In the genomic region with DNA sequence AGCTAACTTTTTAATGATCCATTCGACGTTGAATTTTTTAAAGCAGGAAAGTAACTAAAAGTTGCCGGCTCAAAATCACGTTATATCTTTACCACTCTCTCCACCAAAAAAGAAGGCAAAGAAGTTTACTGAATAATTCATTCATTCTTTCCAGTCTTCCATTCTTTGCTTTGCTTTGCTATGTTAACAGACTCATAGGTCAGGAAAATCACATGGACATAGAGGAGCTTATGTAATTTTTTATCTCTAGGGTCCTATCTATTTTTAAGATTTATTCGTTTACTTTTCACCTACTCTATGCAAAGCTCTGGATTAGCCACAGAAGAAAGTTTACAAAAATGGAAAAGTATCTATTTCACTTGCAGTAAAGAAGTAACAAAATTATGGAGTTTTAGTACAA, we compare ENCODE assay signal across 29 cellular contexts.
"Had no signal": no experiment of that assay in that cellular context is flagged by ENCODE, and none has a peak within 500 bp of the region (broad histone marks: within the 10 kb centered on the region; RNA-seq: fewer than 3 reads in every experiment).

No MANE protein-coding gene starts in this region.

- H3K36me3 ChIP-seq: stomach, suprapubic skin, thoracic aorta, thyroid gland, tibial artery, tibial nerve, transverse colon, upper lobe of left lung, upper lobe of right lung, uterus, vagina had no signal

- H3K9me3 Mint-ChIP-seq: stimulated activated effector memory CD8-positive, alpha-beta T cell treated with anti-CD3 and anti-CD28 coated beads, Interleukin-12 subunit alpha, Interleukin-12 subunit beta, amount 100 ng/mL, for 72 hours; stimulated activated naive CD8-positive, alpha-beta T cell treated with anti-CD3 and anti-CD28 coated beads, Interleukin-15, amount 100 ng/mL, for 72 hours; stimulated activated naive CD8-positive, alpha-beta T cell treated with anti-CD3 and anti-CD28 coated beads, Interleukin-15, Interleukin-2, amounts not matched to agents 100 ng/mL and 50 ng/mL, for 24 hours; type B pancreatic cell had no signal

- H3K27ac ChIP-seq: stomach, suprapubic skin, testis, thoracic aorta, thyroid gland, tibial artery, tibial nerve, transverse colon, upper lobe of left lung, upper lobe of right lung, uterus, vagina had no signal

- H3K36me3 Mint-ChIP-seq: stimulated activated effector memory CD8-positive, alpha-beta T cell treated with anti-CD3 and anti-CD28 coated beads, Interleukin-12 subunit alpha, Interleukin-12 subunit beta, amount 100 ng/mL, for 72 hours; stimulated activated memory B cell treated with anti-CD40 and anti-IgM and Interleukin-4, amounts not matched to agents 10 μg/mL and 1 μg/mL and 100 μg/mL, for 72 hours; type B pancreatic cell had no signal

- H3K27ac Mint-ChIP-seq: stimulated activated effector memory CD8-positive, alpha-beta T cell treated with anti-CD3 and anti-CD28 coated beads, Interleukin-12 subunit alpha, Interleukin-12 subunit beta, amount 100 ng/mL, for 72 hours; stimulated activated memory B cell treated with anti-CD40 and anti-IgM and Interleukin-4, amounts not matched to agents 10 μg/mL and 1 μg/mL and 100 μg/mL, for 72 hours; stimulated activated naive B cell treated with anti-CD40 and anti-IgM and Interleukin-4, amounts not matched to agents 10 μg/mL and 1 μg/mL and 100 μg/mL, for 72 hours; stimulated activated naive CD8-positive, alpha-beta T cell treated with anti-CD3 and anti-CD28 coated beads, Interleukin-15, amount 100 ng/mL, for 72 hours; stimulated activated naive CD8-positive, alpha-beta T cell treated with anti-CD3 and anti-CD28 coated beads, Interleukin-15, Interleukin-2, amounts not matched to agents 100 ng/mL and 50 ng/mL, for 24 hours; type B pancreatic cell had no signal

- H3K4me3 ChIP-seq: stomach, suprapubic skin, testis, thoracic aorta, thyroid gland, tibial artery, tibial nerve, transverse colon, upper lobe of left lung, upper lobe of right lung, uterus, vagina had no signal

- FAIRE-seq: urothelium cell line had no signal

- H3K9me3 ChIP-seq: stomach, suprapubic skin, testis, thoracic aorta, thyroid gland, tibial artery, tibial nerve, transverse colon, upper lobe of left lung, upper lobe of right lung, uterus, vagina had no signal

- H3K27me3 Mint-ChIP-seq: stimulated activated naive CD8-positive, alpha-beta T cell treated with anti-CD3 and anti-CD28 coated beads, Interleukin-15, Interleukin-2, amounts not matched to agents 100 ng/mL and 50 ng/mL, for 24 hours had no signal

- H3K27me3 ChIP-seq: stomach, suprapubic skin, testis, thyroid gland, tibial artery, tibial nerve, transverse colon, upper lobe of left lung, upper lobe of right lung, uterus, vagina had no signal

- DNase-seq: stimulated activated CD4-positive, alpha-beta T cell treated with anti-CD3 and anti-CD28 coated beads, Interleukin-2, amount 100 ng/mL, for 48 hours; stimulated activated CD4-positive, alpha-beta T cell treated with anti-CD3 and anti-CD28 coated beads, Interleukin-4, amount 100 ng/mL, for 1 hour; stimulated activated CD4-positive, alpha-beta T cell treated with anti-CD3 and anti-CD28 coated beads, Interleukin-4, amount 100 ng/mL, for 24 hours; stimulated activated CD4-positive, alpha-beta T cell treated with anti-CD3 and anti-CD28 coated beads, Interleukin-4, amount 100 ng/mL, for 4 hours; stimulated activated CD8-positive, alpha-beta memory T cell treated with anti-CD3 and anti-CD28 coated beads, Interleukin-4, amount 100 ng/mL, for 48 hours; stimulated activated naive B cell treated with anti-CD40 and anti-IgM and Interleukin-4, amounts not matched to agents 10 μg/mL and 1 μg/mL and 100 μg/mL, for 72 hours; stimulated activated naive CD4-positive, alpha-beta T cell; stimulated activated naive CD4-positive, alpha-beta T cell treated with Interleukin-2 at 50 U/mL for 16 hours; stimulated activated naive CD8-positive, alpha-beta T cell treated with anti-CD3 and anti-CD28 coated beads, Interleukin-15, amount 100 ng/mL, for 72 hours; stimulated activated naive CD8-positive, alpha-beta T cell treated with anti-CD3 and anti-CD28 coated beads, Interleukin-15, Interleukin-2, amounts not matched to agents 100 U/mL and 50 U/mL, for 24 hours; stomach; substantia nigra; testis; thyroid gland; tibial artery; transverse colon; trophoblast cell; upper lobe of left lung; upper lobe of right lung; uterus had no signal

- ATAC-seq: stimulated activated effector memory CD8-positive, alpha-beta T cell treated with anti-CD3 and anti-CD28 coated beads, Interleukin-12 subunit alpha, Interleukin-12 subunit beta, amount 100 ng/mL, for 72 hours; stimulated activated memory B cell treated with anti-CD40 and anti-IgM and Interleukin-4, amounts not matched to agents 10 μg/mL and 1 μg/mL and 100 μg/mL, for 72 hours; stimulated activated naive B cell treated with anti-CD40 and anti-IgM and Interleukin-4, amounts not matched to agents 10 μg/mL and 1 μg/mL and 100 μg/mL, for 72 hours; stimulated activated naive CD8-positive, alpha-beta T cell treated with anti-CD3 and anti-CD28 coated beads, Interleukin-15, amount 100 ng/mL, for 72 hours; stimulated activated naive CD8-positive, alpha-beta T cell treated with anti-CD3 and anti-CD28 coated beads, Interleukin-15, Interleukin-2, amounts not matched to agents 100 U/mL and 50 U/mL, for 24 hours; upper lobe of right lung had no signal

- H3K4me3 Mint-ChIP-seq: stimulated activated effector memory CD8-positive, alpha-beta T cell treated with anti-CD3 and anti-CD28 coated beads, Interleukin-12 subunit alpha, Interleukin-12 subunit beta, amount 100 ng/mL, for 72 hours; stimulated activated memory B cell treated with anti-CD40 and anti-IgM and Interleukin-4, amounts not matched to agents 10 μg/mL and 1 μg/mL and 100 μg/mL, for 72 hours; stimulated activated naive B cell treated with anti-CD40 and anti-IgM and Interleukin-4, amounts not matched to agents 10 μg/mL and 1 μg/mL and 100 μg/mL, for 72 hours; stimulated activated naive CD8-positive, alpha-beta T cell treated with anti-CD3 and anti-CD28 coated beads, Interleukin-15, amount 100 ng/mL, for 72 hours; stimulated activated naive CD8-positive, alpha-beta T cell treated with anti-CD3 and anti-CD28 coated beads, Interleukin-15, Interleukin-2, amounts not matched to agents 100 ng/mL and 50 ng/mL, for 24 hours; type B pancreatic cell had no signal

- H3K4me1 ChIP-seq: stomach, suprapubic skin, testis, thyroid gland, tibial artery, tibial nerve, transverse colon, upper lobe of left lung, upper lobe of right lung, uterus, vagina had no signal
